Comparison of ENCODE assay signal across 2 cellular contexts in genomic region chr1:1340791-1341548, GRCh38.
TF ChIP-seq lines count a peak whose summit lies in the region.

No MANE protein-coding gene starts in this region.

TF ChIP-seq in GM12891, 5 proteins besides CTCF, POLR2A, EP300 and RAD21:
- TF ChIP-seq PAX5 (IDR thresholded peaks at IDR 0.05; ENCODE audit: insufficient read depth, low read length, severe bottlenecking) (no peak), SPI1 (IDR thresholded peaks at IDR 0.05; ENCODE audit: low read depth, low read length) (no peak), TAF1 (IDR thresholded peaks at IDR 0.05; ENCODE audit: low read depth, low read length) (no peak), POU2F2 (IDR thresholded peaks at IDR 0.05; ENCODE audit: low read depth, low read length) (no peak; the same call in 1 of the 2 replicates), POLR2AphosphoS5 (IDR thresholded peaks at IDR 0.05; ENCODE audit: low read depth, low read length) (no peak)

TF ChIP-seq in H1, 55 proteins besides CTCF, POLR2A, EP300 and RAD21:
- TF ChIP-seq KDM5A (IDR thresholded peaks at IDR 0.05; ENCODE audit: low read length) (no peak), EZH2 (IDR thresholded peaks at IDR 0.05; ENCODE audit: low read depth, low read length, severe bottlenecking) (no peak), SP1 (IDR thresholded peaks at IDR 0.05; ENCODE audit: low read depth, low read length) (no peak), POU5F1 (IDR thresholded peaks at IDR 0.05; ENCODE audit: low read depth, low read length) (no peak), KDM1A (IDR thresholded peaks at IDR 0.05; ENCODE audit: borderline replicate concordance, low read length) (no peak), RNF2 (IDR thresholded peaks at IDR 0.05; ENCODE audit: borderline replicate concordance, low read depth, low read length, missing control alignments, poor library complexity, severe bottlenecking) (no peak), SIN3A (conservative IDR thresholded peaks at IDR 0.05 in 1 of 2, IDR thresholded peaks at IDR 0.05 in 1 of 2; ENCODE audit: low read depth in 1 of 2, low read length in 2 of 2) (no peak), CEBPB (IDR thresholded peaks at IDR 0.05; ENCODE audit: low read depth, low read length) (no peak), JUND (IDR thresholded peaks at IDR 0.05; ENCODE audit: low read length) (no peak), RBBP5 (IDR thresholded peaks at IDR 0.05; ENCODE audit: borderline replicate concordance, low read depth, low read length) (no peak), RFX5 (IDR thresholded peaks at IDR 0.05; ENCODE audit: borderline replicate concordance, low read depth, low read length) (no peak), HDAC2 (IDR thresholded peaks at IDR 0.05; ENCODE audit: borderline replicate concordance in 1 of 2, low read depth in 2 of 2, low read length in 2 of 2) (no peak), CHD1 (IDR thresholded peaks at IDR 0.05; ENCODE audit: low read depth, low read length) (no peak)
